In the genomic region with DNA sequence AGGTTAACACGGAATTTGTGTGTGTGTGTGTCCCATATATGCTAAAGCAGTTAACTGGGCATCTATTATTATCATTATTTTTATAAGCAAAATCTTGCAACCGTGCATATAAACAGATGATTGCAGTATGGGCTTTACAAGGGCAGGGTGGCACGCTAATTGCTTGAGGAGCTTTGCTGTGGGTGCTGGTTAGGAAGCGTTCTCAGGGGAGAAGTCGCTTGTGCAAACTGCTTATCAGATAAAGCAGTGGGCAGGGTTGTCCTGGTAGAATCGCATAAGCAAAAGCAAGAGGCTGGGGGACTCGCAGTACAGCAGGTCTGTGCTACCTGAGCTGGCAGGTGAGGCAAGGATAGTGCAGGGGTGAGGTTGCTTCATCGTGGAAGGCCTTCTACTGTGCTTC, we compare ENCODE assay signal across 10 cellular contexts. TPM values are rescaled to one million over a fixed set of nuclear protein-coding genes. Genes with fewer than 3 reads are reported as not detected.
A peak's percentile ranks its signal among the peaks of the same experiment; 100 is the strongest.
DNase-seq lines count a peak whose midpoint lies in the region; ATAC-seq, FAIRE-seq and TF ChIP-seq lines count a peak whose summit lies in the region.
"Had no signal": no experiment of that assay in that cellular context is flagged by ENCODE, and none has a peak within 500 bp of the region (broad histone marks: within the 10 kb centered on the region; RNA-seq: fewer than 3 reads in every experiment).

No MANE protein-coding gene starts in this region.

- no peak overlapping the region for H4K5ac ChIP-seq in IMR-90 (ENCODE audit: low read depth, low read length)

- H4K91ac ChIP-seq in IMR-90 (ENCODE audit: insufficient read depth, low read depth, low read length) (no peak overlapping the region), neuronal stem cell (ENCODE audit: low read depth, low read length, poor library complexity) (no peak overlapping the region)

- H3K36me3 ChIP-seq in CD4-positive, alpha-beta memory T cell (ENCODE audit: insufficient read depth, low read length): no peaks in the 10 kb centered on the region
- H3K36me3 ChIP-seq in IMR-90 (ENCODE audit: control insufficient read depth, insufficient read depth, low read length): no peaks in the 10 kb centered on the region
- H3K36me3 ChIP-seq in astrocyte (ENCODE audit: insufficient read depth, low read length): no peaks in the 10 kb centered on the region
- no peaks in the 10 kb centered on the region for H3K36me3 ChIP-seq in neuronal stem cell (replicated peaks in 1 of 2; ENCODE audit: control insufficient read depth in 2 of 2, insufficient read depth in 2 of 2, low read length in 2 of 2)
- H3K36me3 ChIP-seq: BLaER1 had no signal

- H3K27ac Mint-ChIP-seq in CD4-positive, alpha-beta memory T cell: peak overlapping the region; percentile 96 to 100 (median 99)
- peak overlapping the region; percentile 97 for H3K27ac Mint-ChIP-seq in astrocyte (ENCODE audit: unreplicated experiment)

- H2BK5ac ChIP-seq in IMR-90 (ENCODE audit: low read depth, low read length, poor library complexity, severe bottlenecking) (peak overlapping the region; percentile 19), neuronal stem cell (ENCODE audit: low read length) (no peak overlapping the region)

- WGBS in IMR-90 (ENCODE audit: extremely low coverage in 2 of 2, insufficient read length in 1 of 2), 2 experiments: 79% methylated on average over 3 of the region's 8 CpGs; no CpG with 5 or more reads in 1 of the 2 experiments
- WGBS in neuronal stem cell (ENCODE audit: extremely low coverage in 2 of 2, insufficient read length in 2 of 2, insufficient replicate concordance in 1 of 2), 2 donors: no CpG with 5 or more reads among the region's 8 CpGs

- H4K20me1 ChIP-seq in IMR-90 (ENCODE audit: insufficient read depth, low read length): no peaks in the 10 kb centered on the region
- H4K20me1 ChIP-seq in astrocyte (ENCODE audit: insufficient read depth, low read length): no peaks in the 10 kb centered on the region
- H4K20me1 ChIP-seq: BLaER1 had no signal

- peaks cover 0 to 5% of the 10 kb centered on the region in 2 donors for H3K36me3 Mint-ChIP-seq in CD4-positive, alpha-beta memory T cell
- no peaks in the 10 kb centered on the region for H3K36me3 Mint-ChIP-seq in astrocyte (ENCODE audit: low read depth, unreplicated experiment)

- H3K4ac ChIP-seq in IMR-90 (ENCODE audit: low read depth, low read length) (no peak overlapping the region), neuronal stem cell (ENCODE audit: low read length) (no peak overlapping the region)

- H3K27me3 Mint-ChIP-seq in CD4-positive, alpha-beta memory T cell: no peaks in the 10 kb centered on the region
- H3K27me3 Mint-ChIP-seq in astrocyte (ENCODE audit: low read depth, unreplicated experiment): no peaks in the 10 kb centered on the region

- H2BK15ac ChIP-seq in IMR-90 (ENCODE audit: low read depth, low read length): no peak overlapping the region
- no peak overlapping the region for H2BK15ac ChIP-seq in neuronal stem cell (ENCODE audit: low read length)

- POLR2A ChIA-PET in CD4-positive, alpha-beta memory T cell (lab: Charles Lee; ENCODE audit: partially characterized antibody): interaction anchor here (1.2 to 5.3 kb wide), 6 partner anchors 17 to 785 kb away, joined by 3 to 58 read pairs (median 24); a partner anchor contains a TSS
- POLR2A ChIA-PET in IMR-90 (lab: Charles Lee; ENCODE audit: unreplicated experiment): no interaction called here

- no peaks in the 10 kb centered on the region for H3K27me3 ChIP-seq in CD4-positive, alpha-beta memory T cell (ENCODE audit: insufficient read depth, low read length)
- H3K27me3 ChIP-seq in IMR-90 (ENCODE audit: control insufficient read depth, insufficient read depth, low read length): no peaks in the 10 kb centered on the region
- H3K27me3 ChIP-seq in astrocyte (ENCODE audit: insufficient read depth, low read length): no peaks in the 10 kb centered on the region
- no peaks in the 10 kb centered on the region for H3K27me3 ChIP-seq in neuronal stem cell (ENCODE audit: control insufficient read depth in 3 of 3, insufficient read depth in 3 of 3, low read depth in 1 of 3, low read length in 3 of 3)
- H3K27me3 ChIP-seq: BLaER1 had no signal

- no peak overlapping the region for H4K8ac ChIP-seq in IMR-90 (ENCODE audit: low read depth in 2 of 2, low read length in 2 of 2)
- H4K8ac ChIP-seq in neuronal stem cell (ENCODE audit: low read depth, low read length): no peak overlapping the region

- no peaks in the 10 kb centered on the region for H3K9me3 Mint-ChIP-seq in CD4-positive, alpha-beta memory T cell
- peaks cover 2% of the 10 kb centered on the region for H3K9me3 Mint-ChIP-seq in astrocyte (ENCODE audit: unreplicated experiment)

- no peak overlapping the region for H3K56ac ChIP-seq in IMR-90 (ENCODE audit: extremely low read depth, insufficient read depth, low read length)

- CTCF ChIA-PET in CD4-positive, alpha-beta memory T cell (lab: Charles Lee; ENCODE audit: partially characterized antibody): interaction anchor here (0.7 to 12.6 kb wide), 16 partner anchors 9 to 831 kb away, joined by 3 to 619 read pairs (median 4); a partner anchor contains a TSS
- CTCF ChIA-PET in IMR-90 (lab: Yijun Ruan, JAX): interaction anchor here (0.8 to 1.2 kb wide), 2 partner anchors 43 to 334 kb away, joined by 3 read pairs; partner anchors contain the start of genes FAM229B and TUBE1

- H2BK12ac ChIP-seq in neuronal stem cell (ENCODE audit: low read length): no peak overlapping the region

- BruUV-seq in IMR-90 (replicated peaks; lab: Mats Ljungman, UMichigan): no TSS peak

- H3K27ac ChIP-seq in CD4-positive, alpha-beta memory T cell (ENCODE audit: low read depth, low read length): no peak overlapping the region
- H3K27ac ChIP-seq in IMR-90 (ENCODE audit: insufficient read depth, low read length) (no peak overlapping the region), astrocyte (ENCODE audit: low read depth, low read length) (peak overlapping the region; percentile 86), neuronal stem cell (replicated peaks; ENCODE audit: low read length) (no peak overlapping the region)

- no peak for DNase-seq in CD4-positive, alpha-beta memory T cell
- DNase-seq in IMR-90 (no peak), astrocyte (ENCODE audit: low read depth) (no peak), neuronal stem cell (ENCODE audit: low spot score) (no peak), foreskin melanocyte (no peak)
- DNase-seq in activated T-cell treated with anti-CD3 and anti-CD28 coated beads, Interleukin-2, amount 50 U/mL, for 48 hours: no peak

- H3K9me3 ChIP-seq in CD4-positive, alpha-beta memory T cell (ENCODE audit: control insufficient read depth in 1 of 2, low read length in 2 of 2): no peaks in the 10 kb centered on the region
- no peaks in the 10 kb centered on the region for H3K9me3 ChIP-seq in IMR-90 (ENCODE audit: control insufficient read depth, insufficient read depth, low read length)
- no peaks in the 10 kb centered on the region for H3K9me3 ChIP-seq in astrocyte (ENCODE audit: insufficient read depth, low read depth, low read length)
- H3K9me3 ChIP-seq in neuronal stem cell (replicated peaks in 1 of 2; ENCODE audit: control insufficient read depth in 2 of 2, insufficient read depth in 1 of 2, low read depth in 1 of 2, low read length in 2 of 2): peaks cover 3 to 5% of the 10 kb centered on the region in 2 donors
- H3K9me3 ChIP-seq: BLaER1 had no signal

- H2BK20ac ChIP-seq in IMR-90 (ENCODE audit: low read depth, low read length): peak overlapping the region; percentile 12; the same call in 1 of the 2 replicates

- no peak for TF ChIP-seq RAD21 in IMR-90 (IDR thresholded peaks at IDR 0.05; ENCODE audit: low read length)

- no peak overlapping the region for H3K23ac ChIP-seq in IMR-90 (ENCODE audit: low read depth, low read length)
- H3K23ac ChIP-seq in neuronal stem cell (ENCODE audit: low read depth, low read length, poor library complexity): no peak overlapping the region

- in situ Hi-C loops in IMR-90 (cut with MboI; ENCODE audit: low sequenced_read_pairs): loop anchor here (25.0 kb wide), 2 partner anchors 682 to 1007 kb away; no protein-coding TSS in a partner anchor

- no peaks in the 10 kb centered on the region for H3K79me1 ChIP-seq in IMR-90 (ENCODE audit: low read depth in 1 of 2, low read length in 2 of 2)
- no peaks in the 10 kb centered on the region for H3K79me1 ChIP-seq in neuronal stem cell (ENCODE audit: low read depth, low read length)

- H3K18ac ChIP-seq in IMR-90 (ENCODE audit: low read depth, low read length) (no peak overlapping the region), neuronal stem cell (ENCODE audit: low read length) (no peak overlapping the region)

- H3K9ac ChIP-seq in IMR-90 (ENCODE audit: low read depth, low read length) (no peak overlapping the region), astrocyte (ENCODE audit: low read length) (peak overlapping the region; percentile 92), neuronal stem cell (ENCODE audit: low read depth, low read length, poor library complexity) (no peak overlapping the region)

- no peak overlapping the region for H3K14ac ChIP-seq in IMR-90 (replicated peaks; ENCODE audit: low read depth, low read length)
- no peak overlapping the region for H3K14ac ChIP-seq in neuronal stem cell (ENCODE audit: low read length)

- intact Hi-C loops in CD4-positive, alpha-beta memory T cell (cut with micrococcal nuclease): loop anchor here (5.0 kb wide), 1 partner anchor 682 kb away; no protein-coding TSS in a partner anchor
- intact Hi-C loops in IMR-90 (cut with micrococcal nuclease): loop anchor here (5.0 kb wide), 3 partner anchors 442 to 1032 kb away; partner anchors contain the start of gene REV3L

- FAIRE-seq in astrocyte (lab: Jason Lieb, UNC): no peak

- H3K79me2 ChIP-seq in astrocyte (ENCODE audit: insufficient read depth, low read length): no peaks in the 10 kb centered on the region

- peak overlapping the region; percentile 21; the same call in 1 of the 2 replicates for H2BK120ac ChIP-seq in IMR-90 (ENCODE audit: low read depth, low read length)
- no peak overlapping the region for H2BK120ac ChIP-seq in neuronal stem cell (ENCODE audit: low read depth, low read length)

- H2AK5ac ChIP-seq in IMR-90 (ENCODE audit: low read depth, low read length) (peak overlapping the region; percentile 52; the same call in 1 of the 2 replicates), neuronal stem cell (ENCODE audit: low read depth, low read length) (no peak overlapping the region)

- H3K4me3 ChIP-seq in CD4-positive, alpha-beta memory T cell (ENCODE audit: low read length in 2 of 2): no peak overlapping the region
- H3K4me3 ChIP-seq in IMR-90 (ENCODE audit: insufficient read depth, low read depth, low read length) (no peak overlapping the region), astrocyte (ENCODE audit: insufficient read depth, low read depth, low read length) (no peak overlapping the region), neuronal stem cell (ENCODE audit: low read length in 2 of 2) (no peak overlapping the region)

- H3K4me1 Mint-ChIP-seq in CD4-positive, alpha-beta memory T cell: peaks cover 12 to 35% (median 19%) of the 10 kb centered on the region in 4 donors
- H3K4me1 Mint-ChIP-seq in astrocyte (ENCODE audit: low read depth, unreplicated experiment): peaks cover 30% of the 10 kb centered on the region

- H2AFZ ChIP-seq in IMR-90 (replicated peaks; ENCODE audit: low read length, poor library complexity): no peak overlapping the region
- no peak overlapping the region for H2AFZ ChIP-seq in astrocyte (ENCODE audit: low read depth, low read length)
- H2AFZ ChIP-seq in neuronal stem cell (ENCODE audit: low read length): peak overlapping the region; percentile 32

- H3K4me1 ChIP-seq in CD4-positive, alpha-beta memory T cell (ENCODE audit: insufficient read depth, low read length): peaks cover 9% of the 10 kb centered on the region
- H3K4me1 ChIP-seq in IMR-90 (ENCODE audit: control insufficient read depth, insufficient read depth, low read length): peaks cover 8% of the 10 kb centered on the region
- H3K4me1 ChIP-seq in astrocyte (ENCODE audit: insufficient read depth, low read length): peaks cover 36% of the 10 kb centered on the region
- peaks cover 0 to 6% of the 10 kb centered on the region in 2 donors for H3K4me1 ChIP-seq in neuronal stem cell (ENCODE audit: control insufficient read depth in 2 of 2, insufficient read depth in 1 of 2, low read depth in 1 of 2, low read length in 2 of 2)
- H3K4me1 ChIP-seq: BLaER1 had no signal

- peak overlapping the region in 4 of 8 donors; percentile 1 to 99 (median 52) for H3K4me3 Mint-ChIP-seq in CD4-positive, alpha-beta memory T cell
- H3K4me3 Mint-ChIP-seq in astrocyte (ENCODE audit: unreplicated experiment): peak overlapping the region; percentile 36

- dilution Hi-C loops in IMR-90 (cut with HindIII; ENCODE audit: low sequenced_read_pairs, unreplicated experiment): no loop called here

- no peak for TF ChIP-seq POLR2A in IMR-90 (IDR thresholded peaks at IDR 0.05; ENCODE audit: low read depth, low read length)

- TF ChIP-seq CTCF in IMR-90 (conservative IDR thresholded peaks at IDR 0.05; ENCODE audit: low read depth, low read length) (no peak), astrocyte (IDR thresholded peaks at IDR 0.05; ENCODE audit: insufficient read depth, low read depth, low read length) (no peak)

- ATAC-seq in IMR-90 (ENCODE audit: low read depth) (no peak), HG03139 (IDR thresholded peaks at IDR 0.05; ENCODE audit: unreplicated experiment) (no peak)

- H2AK9ac ChIP-seq in IMR-90 (replicated peaks; ENCODE audit: low read depth, low read length, poor library complexity): no peak overlapping the region

- peaks cover 10% of the 10 kb centered on the region; the same call in 1 of the 2 replicates for H3K9me1 ChIP-seq in IMR-90 (ENCODE audit: insufficient read depth, low read length)

- no peak overlapping the region for H3K4me2 ChIP-seq in IMR-90 (ENCODE audit: low read depth, low read length)
- peak overlapping the region; percentile 89 for H3K4me2 ChIP-seq in astrocyte (ENCODE audit: low read length)
- H3K4me2 ChIP-seq in neuronal stem cell (ENCODE audit: insufficient read depth, low read length, poor library complexity, severe bottlenecking): no peak overlapping the region

RNA-seq across cellular contexts. Expression of gene CCN6, which starts 9.7 kb away (rescaled TPM):
- not detected for total RNA-seq in CD4-positive, alpha-beta memory T cell
- polyA plus RNA-seq in CD4-positive, alpha-beta memory T cell: under 1 TPM in 1 of 2 donors, not detected in 1; 0.09 TPM
- total RNA-seq in IMR-90 (2012; rRNA removed) (not detected in 2 replicates), astrocyte (not detected in 2 replicates)
- not detected in 2 replicates for polyA plus RNA-seq in IMR-90 (2012; rRNA removed)
- not detected in 2 replicates for polyA plus RNA-seq in IMR-90 (2012; cell fraction: cytosol; rRNA removed)
- polyA plus RNA-seq in IMR-90 (2012; cell fraction: nucleus; rRNA removed; ENCODE audit: low replicate concordance): not detected in 2 replicates
- polyA plus RNA-seq in neuronal stem cell (2013, experiment 1 of 2): not detected
- not detected for polyA plus RNA-seq in neuronal stem cell (2013, experiment 2 of 2)
- total RNA-seq: left cardiac atrium, LHCN-M2 had no signal

RNA-seq across cellular contexts. Expression of gene TUBE1, which starts 43.1 kb away (rescaled TPM):
- 10 to 100 TPM; 40.6 to 45.2 TPM for total RNA-seq in CD4-positive, alpha-beta memory T cell
- 10 to 100 TPM; 15.6 to 19.0 TPM for polyA plus RNA-seq in CD4-positive, alpha-beta memory T cell
- total RNA-seq in IMR-90 (2012; rRNA removed): 8.6 and 10.0 TPM in 2 replicates
- polyA plus RNA-seq in IMR-90 (2012; rRNA removed): 6.5 and 7.9 TPM in 2 replicates
- polyA plus RNA-seq in IMR-90 (2012; cell fraction: cytosol; rRNA removed): 1.5 and 2.0 TPM in 2 replicates
- polyA plus RNA-seq in IMR-90 (2012; cell fraction: nucleus; rRNA removed; ENCODE audit: low replicate concordance): 10.4 and 42.0 TPM in 2 replicates
- 17.7 and 19.9 TPM in 2 replicates for total RNA-seq in astrocyte
- polyA plus RNA-seq in neuronal stem cell (2013, experiment 1 of 2): 15.2 TPM
- 15.9 TPM for polyA plus RNA-seq in neuronal stem cell (2013, experiment 2 of 2)

RNA-seq across cellular contexts. Expression of gene FAM229B, which starts 43.2 kb away (rescaled TPM):
- 1 to 10 TPM; 1.7 to 1.9 TPM for total RNA-seq in CD4-positive, alpha-beta memory T cell
- 1 to 10 TPM; 3.8 to 7.6 TPM for polyA plus RNA-seq in CD4-positive, alpha-beta memory T cell
- total RNA-seq in IMR-90 (2012; rRNA removed) (8.6 and 11.4 TPM in 2 replicates), astrocyte (31.8 and 34.8 TPM in 2 replicates)
- polyA plus RNA-seq in IMR-90 (2012; rRNA removed): 23.2 and 25.6 TPM in 2 replicates
- 5.0 and 13.4 TPM in 2 replicates for polyA plus RNA-seq in IMR-90 (2012; cell fraction: cytosol; rRNA removed)
- polyA plus RNA-seq in IMR-90 (2012; cell fraction: nucleus; rRNA removed; ENCODE audit: low replicate concordance): 0.74 and 11.5 TPM in 2 replicates
- 49.5 TPM for polyA plus RNA-seq in neuronal stem cell (2013, experiment 1 of 2)
- 50.6 TPM for polyA plus RNA-seq in neuronal stem cell (2013, experiment 2 of 2)
